ENCODE assay signal across 13 cellular contexts in genomic region chr14:52840916-52841315, GRCh38. TPM values are rescaled to one million over a fixed set of nuclear protein-coding genes. Genes with fewer than 3 reads are reported as not detected.
A peak's percentile ranks its signal among the peaks of the same experiment; 100 is the strongest.
DNase-seq lines count a peak whose midpoint lies in the region; ATAC-seq, FAIRE-seq and TF ChIP-seq lines count a peak whose summit lies in the region.
"Had no signal": no experiment of that assay in that cellular context is flagged by ENCODE, and none has a peak within 500 bp of the region (broad histone marks: within the 10 kb centered on the region; RNA-seq: fewer than 3 reads in every experiment).

No MANE protein-coding gene starts in this region.

- BruUV-seq in Panc1 (replicated peaks; lab: Mats Ljungman, UMichigan) = no TSS peak

- H3K36me3 Mint-ChIP-seq in activated CD4-positive, alpha-beta memory T cell treated with anti-CD3 and anti-CD28 coated beads, Interleukin-2, amount 10 ng/mL, durations not matched to agents 7 days and 5 days (ENCODE audit: low read depth) = no peaks in the 10 kb centered on the region

- H3K27me3 ChIP-seq in Panc1 (ENCODE audit: control insufficient read depth, insufficient read depth, low read length) = no peaks in the 10 kb centered on the region

- no peak for TF ChIP-seq POLR2A in GM12891 (IDR thresholded peaks at IDR 0.05; ENCODE audit: low read depth, low read length)

- in situ Hi-C loops in Panc1 (cut with HindIII; ENCODE audit: low pct_unique_long_range_greater_than_20kb, low sequenced_read_pairs) = no loop called here

- CTCF ChIA-PET in Panc1 (lab: Charles Lee) = no interaction called here
- CTCF ChIA-PET in activated CD4-positive, alpha-beta memory T cell treated with anti-CD3 and anti-CD28 coated beads, Interleukin-2, amount 10 ng/mL, durations not matched to agents 7 days and 5 days (lab: Charles Lee) = no interaction called here

- H3K4me1 ChIP-seq in Panc1 (ENCODE audit: control insufficient read depth, insufficient read depth, low read length) = no peaks in the 10 kb centered on the region

- no peak for TF ChIP-seq CTCF in Panc1 (IDR thresholded peaks at IDR 0.05)

- H3K36me3 ChIP-seq in Panc1 (ENCODE audit: control insufficient read depth, insufficient read depth, low read length) = no peaks in the 10 kb centered on the region

- DNase-seq in GM12891 (ENCODE audit: insufficient read length, low spot score) = no peak
- no peak for DNase-seq in Panc1 (ENCODE audit: low read depth, low spot score)
- peak; percentile 41 for DNase-seq in fibroblast of the conjunctiva (ENCODE audit: low read depth)
- DNase-seq in sciatic nerve (ENCODE audit: low spot score) = no peak
- no peak for DNase-seq in activated CD4-positive, alpha-beta memory T cell treated with anti-CD3 and anti-CD28 coated beads, Interleukin-2, amount 10 ng/mL, durations not matched to agents 7 days and 5 days
- no peak for DNase-seq in DMS153 (lab: John Stamatoyannopoulos, UW)
- DNase-seq: activated CD4-positive, alpha-beta T cell treated with anti-CD3 and anti-CD28 coated beads, Interleukin-2, amount 10 ng/mL, durations not matched to agents 24 days and 14 days; cerebellar nuclear complex; GDM1; NCI-H774; stimulated activated CD4-positive, alpha-beta T cell treated with anti-CD3 and anti-CD28 coated beads, Interleukin-2, amount 100 ng/mL, for 48 hours had no signal

- POLR2A ChIA-PET in Panc1 (lab: Charles Lee) = no interaction called here
- POLR2A ChIA-PET in activated CD4-positive, alpha-beta memory T cell treated with anti-CD3 and anti-CD28 coated beads, Interleukin-2, amount 10 ng/mL, durations not matched to agents 7 days and 5 days (lab: Charles Lee) = no interaction called here

- H3K4me3 ChIP-seq in Panc1 (ENCODE audit: low read depth in 2 of 2, low read length in 2 of 2) = no peak overlapping the region

- no peaks in the 10 kb centered on the region for H3K27me3 Mint-ChIP-seq in activated CD4-positive, alpha-beta memory T cell treated with anti-CD3 and anti-CD28 coated beads, Interleukin-2, amount 10 ng/mL, durations not matched to agents 7 days and 5 days
- H3K27me3 Mint-ChIP-seq: activated CD4-positive, alpha-beta T cell treated with anti-CD3 and anti-CD28 coated beads, Interleukin-2, amount 10 ng/mL, durations not matched to agents 24 days and 14 days had no signal

- H3K9me3 ChIP-seq in Panc1 (ENCODE audit: control insufficient read depth, insufficient read depth, low read depth, low read length) = no peaks in the 10 kb centered on the region

- FAIRE-seq in GM12891 (lab: Jason Lieb, UNC) = no peak

- ATAC-seq in Panc1 = 0 out of 2 replicates have a peak, but pooled peaks have one; percentile 51
- peak; percentile 76 for ATAC-seq in sciatic nerve
- ATAC-seq in GM19452 (IDR thresholded peaks at IDR 0.05; ENCODE audit: unreplicated experiment) = no peak
- ATAC-seq in HG02852 (IDR thresholded peaks at IDR 0.05; ENCODE audit: unreplicated experiment) = no peak

- no peak overlapping the region for H3K27ac ChIP-seq in Panc1 (ENCODE audit: low read length)

- intact Hi-C loops in Panc1 (cut with micrococcal nuclease; ENCODE audit: unreplicated experiment) (no loop called here), sciatic nerve (cut with DNase I) (no loop called here)

- no peak overlapping the region for H3K27ac Mint-ChIP-seq in activated CD4-positive, alpha-beta memory T cell treated with anti-CD3 and anti-CD28 coated beads, Interleukin-2, amount 10 ng/mL, durations not matched to agents 7 days and 5 days
- H3K27ac Mint-ChIP-seq: activated CD4-positive, alpha-beta T cell treated with anti-CD3 and anti-CD28 coated beads, Interleukin-2, amount 10 ng/mL, durations not matched to agents 24 days and 14 days had no signal

- H3K4me1 Mint-ChIP-seq in activated CD4-positive, alpha-beta memory T cell treated with anti-CD3 and anti-CD28 coated beads, Interleukin-2, amount 10 ng/mL, durations not matched to agents 7 days and 5 days = no peaks in the 10 kb centered on the region
- H3K4me1 Mint-ChIP-seq: activated CD4-positive, alpha-beta T cell treated with anti-CD3 and anti-CD28 coated beads, Interleukin-2, amount 10 ng/mL, durations not matched to agents 24 days and 14 days had no signal

- H3K4me3 Mint-ChIP-seq in activated CD4-positive, alpha-beta memory T cell treated with anti-CD3 and anti-CD28 coated beads, Interleukin-2, amount 10 ng/mL, durations not matched to agents 7 days and 5 days = no peak overlapping the region
- H3K4me3 Mint-ChIP-seq: activated CD4-positive, alpha-beta T cell treated with anti-CD3 and anti-CD28 coated beads, Interleukin-2, amount 10 ng/mL, durations not matched to agents 24 days and 14 days had no signal

- H3K9me3 Mint-ChIP-seq in activated CD4-positive, alpha-beta memory T cell treated with anti-CD3 and anti-CD28 coated beads, Interleukin-2, amount 10 ng/mL, durations not matched to agents 7 days and 5 days = no peaks in the 10 kb centered on the region
- H3K9me3 Mint-ChIP-seq: activated CD4-positive, alpha-beta T cell treated with anti-CD3 and anti-CD28 coated beads, Interleukin-2, amount 10 ng/mL, durations not matched to agents 24 days and 14 days had no signal

TF ChIP-seq in GM12891, 5 proteins besides CTCF, POLR2A, EP300 and RAD21:
- no peak for TF ChIP-seq PAX5 (IDR thresholded peaks at IDR 0.05; ENCODE audit: insufficient read depth, low read length, severe bottlenecking)
- TF ChIP-seq TAF1 (IDR thresholded peaks at IDR 0.05; ENCODE audit: low read depth, low read length) = no peak
- TF ChIP-seq SPI1 (IDR thresholded peaks at IDR 0.05; ENCODE audit: low read depth, low read length) = 0 out of 2 replicates have a peak, but pooled peaks have one; percentile 19
TF ChIP-seq in GM12891: peak in this region for 1.

RNA-seq across cellular contexts. Expression of gene GNPNAT1, which starts 49.5 kb away (rescaled TPM):
- 12.0 TPM for polyA plus RNA-seq in GM12891 (2012; ENCODE audit: low read depth, missing spikeins)
- 22.2 TPM for total RNA-seq in Panc1 (2021; ENCODE audit: unreplicated experiment)
- polyA plus RNA-seq in Panc1 (2012; ENCODE audit: insufficient read length) = 12.6 TPM
- total RNA-seq in sciatic nerve = 14.9 TPM
- 10 to 100 TPM; 10.1 to 13.2 TPM for total RNA-seq in activated CD4-positive, alpha-beta memory T cell treated with anti-CD3 and anti-CD28 coated beads, Interleukin-2, amount 10 ng/mL, durations not matched to agents 7 days and 5 days

Comparison
In these comparisons a context has a peak if more than half of its experiments do, and no peak if none do; other contexts are left out.
1. ATAC-seq: peak in Panc1 (single experiment) and sciatic nerve (single experiment); none in GM19452 (single experiment) and HG02852 (single experiment).